ENCODE assay signal across 1 cellular context in the genomic region with DNA sequence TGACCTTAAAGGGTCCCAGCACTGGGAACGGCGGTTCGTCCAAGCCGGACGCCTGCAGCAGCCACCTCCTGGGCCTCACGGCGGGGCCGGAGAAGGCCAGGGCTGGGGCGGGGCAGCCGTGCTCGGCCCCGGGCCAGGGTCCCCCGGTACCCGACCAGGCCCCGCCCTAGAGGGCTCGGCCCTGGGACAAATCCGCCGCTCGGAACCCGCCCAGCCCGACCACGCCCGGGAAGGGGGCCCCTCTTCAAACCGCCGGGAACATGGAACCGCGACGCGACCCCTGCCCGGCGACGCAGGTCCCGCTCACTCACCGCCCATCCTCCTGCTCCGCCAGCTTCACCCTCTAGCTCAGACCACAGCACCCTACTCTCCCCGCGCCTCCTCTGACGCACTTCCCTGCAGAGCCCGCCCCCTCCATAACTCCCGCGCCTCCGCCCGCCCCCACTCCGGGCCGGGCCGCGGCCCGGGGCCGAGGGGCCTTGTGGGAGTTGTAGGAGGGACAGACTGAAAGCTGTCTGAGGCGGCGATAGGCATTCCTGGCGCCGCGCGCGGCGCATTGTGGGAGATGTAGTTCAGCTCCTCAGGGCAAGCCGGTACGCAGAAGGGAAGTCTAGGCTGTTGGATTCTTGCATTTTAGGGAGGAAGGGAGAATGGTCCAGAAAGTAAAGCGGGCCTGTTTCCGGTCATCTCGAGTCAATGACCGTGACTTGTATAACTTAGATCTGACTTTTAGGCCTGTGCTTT.
TF ChIP-seq lines count a peak whose summit lies in the region.

A gene (minus strand): TSS at position 365 of the 744 bp plus-strand sequence. CDS start 1,478 bp downstream, outside the sequence.

TF ChIP-seq in K562, 482 proteins besides CTCF, POLR2A, EP300 and RAD21 (continued from another document and continues in another):
- TF ChIP-seq, protein P1, sequence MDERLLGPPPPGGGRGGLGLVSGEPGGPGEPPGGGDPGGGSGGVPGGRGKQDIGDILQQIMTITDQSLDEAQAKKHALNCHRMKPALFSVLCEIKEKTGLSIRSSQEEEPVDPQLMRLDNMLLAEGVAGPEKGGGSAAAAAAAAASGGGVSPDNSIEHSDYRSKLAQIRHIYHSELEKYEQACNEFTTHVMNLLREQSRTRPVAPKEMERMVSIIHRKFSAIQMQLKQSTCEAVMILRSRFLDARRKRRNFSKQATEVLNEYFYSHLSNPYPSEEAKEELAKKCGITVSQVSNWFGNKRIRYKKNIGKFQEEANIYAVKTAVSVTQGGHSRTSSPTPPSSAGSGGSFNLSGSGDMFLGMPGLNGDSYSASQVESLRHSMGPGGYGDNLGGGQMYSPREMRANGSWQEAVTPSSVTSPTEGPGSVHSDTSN (CRISPR knock-in tag; IDR thresholded peaks at IDR 0.05; ENCODE audit: low read depth) = no peak
- TF ChIP-seq, protein P1 (tag; conservative IDR thresholded peaks at IDR 0.05; ENCODE audit: low read depth) = no peak
- TF ChIP-seq PCBP2 (IDR thresholded peaks at IDR 0.05; ENCODE audit: low read depth, low read length, poor library complexity, severe bottlenecking) (no peak), ZNF589 (CRISPR knock-in tag; IDR thresholded peaks at IDR 0.05; ENCODE audit: low read depth) (no peak), EWSR1 (IDR thresholded peaks at IDR 0.05; ENCODE audit: borderline replicate concordance, low read depth, partially characterized antibody) (no peak), SMARCA5 (IDR thresholded peaks at IDR 0.05) (no peak), NCOA6 (IDR thresholded peaks at IDR 0.05) (no peak), ETV6 (IDR thresholded peaks at IDR 0.05; ENCODE audit: borderline replicate concordance in 1 of 2, low read depth in 2 of 2, low read length in 1 of 2) (no peak), ETV6 (CRISPR knock-in tag; IDR thresholded peaks at IDR 0.05; ENCODE audit: borderline replicate concordance) (no peak), KAT7 (CRISPR knock-in tag; IDR thresholded peaks at IDR 0.05; ENCODE audit: borderline replicate concordance) (no peak), TBL1XR1 (IDR thresholded peaks at IDR 0.05; ENCODE audit: low read length in 2 of 2) (no peak), PHF8 (IDR thresholded peaks at IDR 0.05; ENCODE audit: borderline replicate concordance, low read length) (peak; percentile 74; the same call in 1 of the 2 replicates), SAFB (IDR thresholded peaks at IDR 0.05; ENCODE audit: borderline replicate concordance, low read depth, low read length) (no peak), NR2C2 (CRISPR knock-in tag; IDR thresholded peaks at IDR 0.05) (no peak), NR2C2 (tag; IDR thresholded peaks at IDR 0.05) (peak; percentile 75), ZNF316 (IDR thresholded peaks at IDR 0.05) (no peak), DPF2 (IDR thresholded peaks at IDR 0.05) (0 out of 2 replicates have a peak, but pooled peaks have one; percentile 2), HEY1 (CRISPR knock-in tag; IDR thresholded peaks at IDR 0.05; ENCODE audit: borderline replicate concordance) (no peak), MEF2D (tag; conservative IDR thresholded peaks at IDR 0.05; ENCODE audit: low read depth) (no peak), CHD4 (IDR thresholded peaks at IDR 0.05; ENCODE audit: insufficient read depth, insufficient replicate concordance, low read depth, low read length, poor library complexity, severe bottlenecking) (no peak), CBFB (CRISPR knock-in tag; IDR thresholded peaks at IDR 0.05) (no peak), ZNF785 (CRISPR knock-in tag; IDR thresholded peaks at IDR 0.05) (no peak), ZNF175 (CRISPR knock-in tag; IDR thresholded peaks at IDR 0.05; ENCODE audit: low read depth) (no peak), SP2 (IDR thresholded peaks at IDR 0.05; ENCODE audit: extremely low read depth, low read depth, low read length, poor library complexity, severe bottlenecking) (no peak), MIER1 (IDR thresholded peaks at IDR 0.05; ENCODE audit: low read depth) (no peak), ZSCAN32 (CRISPR knock-in tag; IDR thresholded peaks at IDR 0.05) (no peak), ZNF311 (CRISPR knock-in tag; IDR thresholded peaks at IDR 0.05) (no peak), MED1 (CRISPR knock-in tag; IDR thresholded peaks at IDR 0.05; ENCODE audit: borderline replicate concordance) (no peak)
- TF ChIP-seq, protein P2, sequence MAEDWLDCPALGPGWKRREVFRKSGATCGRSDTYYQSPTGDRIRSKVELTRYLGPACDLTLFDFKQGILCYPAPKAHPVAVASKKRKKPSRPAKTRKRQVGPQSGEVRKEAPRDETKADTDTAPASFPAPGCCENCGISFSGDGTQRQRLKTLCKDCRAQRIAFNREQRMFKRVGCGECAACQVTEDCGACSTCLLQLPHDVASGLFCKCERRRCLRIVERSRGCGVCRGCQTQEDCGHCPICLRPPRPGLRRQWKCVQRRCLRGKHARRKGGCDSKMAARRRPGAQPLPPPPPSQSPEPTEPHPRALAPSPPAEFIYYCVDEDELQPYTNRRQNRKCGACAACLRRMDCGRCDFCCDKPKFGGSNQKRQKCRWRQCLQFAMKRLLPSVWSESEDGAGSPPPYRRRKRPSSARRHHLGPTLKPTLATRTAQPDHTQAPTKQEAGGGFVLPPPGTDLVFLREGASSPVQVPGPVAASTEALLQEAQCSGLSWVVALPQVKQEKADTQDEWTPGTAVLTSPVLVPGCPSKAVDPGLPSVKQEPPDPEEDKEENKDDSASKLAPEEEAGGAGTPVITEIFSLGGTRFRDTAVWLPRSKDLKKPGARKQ (CRISPR knock-in tag; IDR thresholded peaks at IDR 0.05) = no peak
- TF ChIP-seq, protein P3, sequence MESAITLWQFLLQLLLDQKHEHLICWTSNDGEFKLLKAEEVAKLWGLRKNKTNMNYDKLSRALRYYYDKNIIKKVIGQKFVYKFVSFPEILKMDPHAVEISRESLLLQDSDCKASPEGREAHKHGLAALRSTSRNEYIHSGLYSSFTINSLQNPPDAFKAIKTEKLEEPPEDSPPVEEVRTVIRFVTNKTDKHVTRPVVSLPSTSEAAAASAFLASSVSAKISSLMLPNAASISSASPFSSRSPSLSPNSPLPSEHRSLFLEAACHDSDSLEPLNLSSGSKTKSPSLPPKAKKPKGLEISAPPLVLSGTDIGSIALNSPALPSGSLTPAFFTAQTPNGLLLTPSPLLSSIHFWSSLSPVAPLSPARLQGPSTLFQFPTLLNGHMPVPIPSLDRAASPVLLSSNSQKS (CRISPR knock-in tag; IDR thresholded peaks at IDR 0.05) = no peak
- TF ChIP-seq, protein P4, sequence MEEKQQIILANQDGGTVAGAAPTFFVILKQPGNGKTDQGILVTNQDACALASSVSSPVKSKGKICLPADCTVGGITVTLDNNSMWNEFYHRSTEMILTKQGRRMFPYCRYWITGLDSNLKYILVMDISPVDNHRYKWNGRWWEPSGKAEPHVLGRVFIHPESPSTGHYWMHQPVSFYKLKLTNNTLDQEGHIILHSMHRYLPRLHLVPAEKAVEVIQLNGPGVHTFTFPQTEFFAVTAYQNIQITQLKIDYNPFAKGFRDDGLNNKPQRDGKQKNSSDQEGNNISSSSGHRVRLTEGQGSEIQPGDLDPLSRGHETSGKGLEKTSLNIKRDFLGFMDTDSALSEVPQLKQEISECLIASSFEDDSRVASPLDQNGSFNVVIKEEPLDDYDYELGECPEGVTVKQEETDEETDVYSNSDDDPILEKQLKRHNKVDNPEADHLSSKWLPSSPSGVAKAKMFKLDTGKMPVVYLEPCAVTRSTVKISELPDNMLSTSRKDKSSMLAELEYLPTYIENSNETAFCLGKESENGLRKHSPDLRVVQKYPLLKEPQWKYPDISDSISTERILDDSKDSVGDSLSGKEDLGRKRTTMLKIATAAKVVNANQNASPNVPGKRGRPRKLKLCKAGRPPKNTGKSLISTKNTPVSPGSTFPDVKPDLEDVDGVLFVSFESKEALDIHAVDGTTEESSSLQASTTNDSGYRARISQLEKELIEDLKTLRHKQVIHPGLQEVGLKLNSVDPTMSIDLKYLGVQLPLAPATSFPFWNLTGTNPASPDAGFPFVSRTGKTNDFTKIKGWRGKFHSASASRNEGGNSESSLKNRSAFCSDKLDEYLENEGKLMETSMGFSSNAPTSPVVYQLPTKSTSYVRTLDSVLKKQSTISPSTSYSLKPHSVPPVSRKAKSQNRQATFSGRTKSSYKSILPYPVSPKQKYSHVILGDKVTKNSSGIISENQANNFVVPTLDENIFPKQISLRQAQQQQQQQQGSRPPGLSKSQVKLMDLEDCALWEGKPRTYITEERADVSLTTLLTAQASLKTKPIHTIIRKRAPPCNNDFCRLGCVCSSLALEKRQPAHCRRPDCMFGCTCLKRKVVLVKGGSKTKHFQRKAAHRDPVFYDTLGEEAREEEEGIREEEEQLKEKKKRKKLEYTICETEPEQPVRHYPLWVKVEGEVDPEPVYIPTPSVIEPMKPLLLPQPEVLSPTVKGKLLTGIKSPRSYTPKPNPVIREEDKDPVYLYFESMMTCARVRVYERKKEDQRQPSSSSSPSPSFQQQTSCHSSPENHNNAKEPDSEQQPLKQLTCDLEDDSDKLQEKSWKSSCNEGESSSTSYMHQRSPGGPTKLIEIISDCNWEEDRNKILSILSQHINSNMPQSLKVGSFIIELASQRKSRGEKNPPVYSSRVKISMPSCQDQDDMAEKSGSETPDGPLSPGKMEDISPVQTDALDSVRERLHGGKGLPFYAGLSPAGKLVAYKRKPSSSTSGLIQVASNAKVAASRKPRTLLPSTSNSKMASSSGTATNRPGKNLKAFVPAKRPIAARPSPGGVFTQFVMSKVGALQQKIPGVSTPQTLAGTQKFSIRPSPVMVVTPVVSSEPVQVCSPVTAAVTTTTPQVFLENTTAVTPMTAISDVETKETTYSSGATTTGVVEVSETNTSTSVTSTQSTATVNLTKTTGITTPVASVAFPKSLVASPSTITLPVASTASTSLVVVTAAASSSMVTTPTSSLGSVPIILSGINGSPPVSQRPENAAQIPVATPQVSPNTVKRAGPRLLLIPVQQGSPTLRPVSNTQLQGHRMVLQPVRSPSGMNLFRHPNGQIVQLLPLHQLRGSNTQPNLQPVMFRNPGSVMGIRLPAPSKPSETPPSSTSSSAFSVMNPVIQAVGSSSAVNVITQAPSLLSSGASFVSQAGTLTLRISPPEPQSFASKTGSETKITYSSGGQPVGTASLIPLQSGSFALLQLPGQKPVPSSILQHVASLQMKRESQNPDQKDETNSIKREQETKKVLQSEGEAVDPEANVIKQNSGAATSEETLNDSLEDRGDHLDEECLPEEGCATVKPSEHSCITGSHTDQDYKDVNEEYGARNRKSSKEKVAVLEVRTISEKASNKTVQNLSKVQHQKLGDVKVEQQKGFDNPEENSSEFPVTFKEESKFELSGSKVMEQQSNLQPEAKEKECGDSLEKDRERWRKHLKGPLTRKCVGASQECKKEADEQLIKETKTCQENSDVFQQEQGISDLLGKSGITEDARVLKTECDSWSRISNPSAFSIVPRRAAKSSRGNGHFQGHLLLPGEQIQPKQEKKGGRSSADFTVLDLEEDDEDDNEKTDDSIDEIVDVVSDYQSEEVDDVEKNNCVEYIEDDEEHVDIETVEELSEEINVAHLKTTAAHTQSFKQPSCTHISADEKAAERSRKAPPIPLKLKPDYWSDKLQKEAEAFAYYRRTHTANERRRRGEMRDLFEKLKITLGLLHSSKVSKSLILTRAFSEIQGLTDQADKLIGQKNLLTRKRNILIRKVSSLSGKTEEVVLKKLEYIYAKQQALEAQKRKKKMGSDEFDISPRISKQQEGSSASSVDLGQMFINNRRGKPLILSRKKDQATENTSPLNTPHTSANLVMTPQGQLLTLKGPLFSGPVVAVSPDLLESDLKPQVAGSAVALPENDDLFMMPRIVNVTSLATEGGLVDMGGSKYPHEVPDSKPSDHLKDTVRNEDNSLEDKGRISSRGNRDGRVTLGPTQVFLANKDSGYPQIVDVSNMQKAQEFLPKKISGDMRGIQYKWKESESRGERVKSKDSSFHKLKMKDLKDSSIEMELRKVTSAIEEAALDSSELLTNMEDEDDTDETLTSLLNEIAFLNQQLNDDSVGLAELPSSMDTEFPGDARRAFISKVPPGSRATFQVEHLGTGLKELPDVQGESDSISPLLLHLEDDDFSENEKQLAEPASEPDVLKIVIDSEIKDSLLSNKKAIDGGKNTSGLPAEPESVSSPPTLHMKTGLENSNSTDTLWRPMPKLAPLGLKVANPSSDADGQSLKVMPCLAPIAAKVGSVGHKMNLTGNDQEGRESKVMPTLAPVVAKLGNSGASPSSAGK (IDR thresholded peaks at IDR 0.05) = no peak
- TF ChIP-seq, protein P5, sequence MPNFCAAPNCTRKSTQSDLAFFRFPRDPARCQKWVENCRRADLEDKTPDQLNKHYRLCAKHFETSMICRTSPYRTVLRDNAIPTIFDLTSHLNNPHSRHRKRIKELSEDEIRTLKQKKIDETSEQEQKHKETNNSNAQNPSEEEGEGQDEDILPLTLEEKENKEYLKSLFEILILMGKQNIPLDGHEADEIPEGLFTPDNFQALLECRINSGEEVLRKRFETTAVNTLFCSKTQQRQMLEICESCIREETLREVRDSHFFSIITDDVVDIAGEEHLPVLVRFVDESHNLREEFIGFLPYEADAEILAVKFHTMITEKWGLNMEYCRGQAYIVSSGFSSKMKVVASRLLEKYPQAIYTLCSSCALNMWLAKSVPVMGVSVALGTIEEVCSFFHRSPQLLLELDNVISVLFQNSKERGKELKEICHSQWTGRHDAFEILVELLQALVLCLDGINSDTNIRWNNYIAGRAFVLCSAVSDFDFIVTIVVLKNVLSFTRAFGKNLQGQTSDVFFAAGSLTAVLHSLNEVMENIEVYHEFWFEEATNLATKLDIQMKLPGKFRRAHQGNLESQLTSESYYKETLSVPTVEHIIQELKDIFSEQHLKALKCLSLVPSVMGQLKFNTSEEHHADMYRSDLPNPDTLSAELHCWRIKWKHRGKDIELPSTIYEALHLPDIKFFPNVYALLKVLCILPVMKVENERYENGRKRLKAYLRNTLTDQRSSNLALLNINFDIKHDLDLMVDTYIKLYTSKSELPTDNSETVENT (CRISPR knock-in tag; IDR thresholded peaks at IDR 0.05) = no peak
- TF ChIP-seq, protein P6, sequence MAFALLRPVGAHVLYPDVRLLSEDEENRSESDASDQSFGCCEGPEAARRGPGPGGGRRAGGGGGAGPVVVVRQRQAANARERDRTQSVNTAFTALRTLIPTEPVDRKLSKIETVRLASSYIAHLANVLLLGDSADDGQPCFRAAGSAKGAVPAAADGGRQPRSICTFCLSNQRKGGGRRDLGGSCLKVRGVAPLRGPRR (CRISPR knock-in tag; IDR thresholded peaks at IDR 0.05) = no peak
- TF ChIP-seq, protein P7, sequence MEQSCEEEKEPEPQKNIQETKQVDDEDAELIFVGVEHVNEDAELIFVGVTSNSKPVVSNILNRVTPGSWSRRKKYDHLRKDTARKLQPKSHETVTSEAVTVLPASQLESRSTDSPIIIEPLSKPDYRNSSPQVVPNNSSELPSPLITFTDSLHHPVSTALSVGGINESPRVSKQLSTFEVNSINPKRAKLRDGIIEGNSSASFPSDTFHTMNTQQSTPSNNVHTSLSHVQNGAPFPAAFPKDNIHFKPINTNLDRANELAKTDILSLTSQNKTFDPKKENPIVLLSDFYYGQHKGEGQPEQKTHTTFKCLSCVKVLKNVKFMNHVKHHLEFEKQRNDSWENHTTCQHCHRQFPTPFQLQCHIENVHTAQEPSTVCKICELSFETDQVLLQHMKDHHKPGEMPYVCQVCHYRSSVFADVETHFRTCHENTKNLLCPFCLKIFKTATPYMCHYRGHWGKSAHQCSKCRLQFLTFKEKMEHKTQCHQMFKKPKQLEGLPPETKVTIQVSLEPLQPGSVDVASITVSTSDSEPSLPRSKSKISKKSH (CRISPR knock-in tag; IDR thresholded peaks at IDR 0.05) = no peak
